ENCODE assay signal across 28 cellular contexts in the genomic region with DNA sequence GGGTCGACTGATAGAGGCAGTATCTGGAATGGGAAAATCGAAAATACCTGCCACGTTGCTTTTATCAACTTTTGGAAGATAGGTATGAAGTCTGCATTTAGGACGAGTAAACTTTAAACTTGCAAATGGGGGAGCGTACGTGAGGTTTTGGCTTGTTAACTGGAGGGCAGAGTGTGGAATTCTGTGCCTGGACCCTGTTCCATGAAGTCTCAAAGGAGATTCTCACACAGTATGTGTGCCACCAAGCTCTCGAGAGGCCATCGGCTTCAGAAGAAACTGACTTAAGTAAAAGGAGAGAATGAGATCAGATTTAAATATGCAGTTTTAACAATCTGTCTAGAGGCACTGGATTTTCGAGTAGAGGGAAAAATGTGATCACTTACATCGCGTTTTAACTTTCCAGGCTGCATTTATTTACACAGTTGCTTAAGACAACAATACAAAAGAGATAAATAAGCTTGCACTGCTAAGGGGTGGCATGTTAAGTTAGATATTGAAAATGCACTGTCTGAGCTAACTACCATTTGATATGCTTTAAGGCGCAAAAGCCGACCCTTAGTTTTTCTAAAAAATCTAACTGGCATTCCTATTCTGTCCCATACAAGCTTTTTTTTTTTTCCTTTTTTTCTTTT.
DNase-seq lines count a peak whose midpoint lies in the region; ATAC-seq, FAIRE-seq and TF ChIP-seq lines count a peak whose summit lies in the region.
"Had no signal": no experiment of that assay in that cellular context is flagged by ENCODE, and none has a peak within 500 bp of the region (broad histone marks: within the 10 kb centered on the region; RNA-seq: fewer than 3 reads in every experiment).

No MANE protein-coding gene starts in this region.

- no peaks in the 10 kb centered on the region for H3K27me3 ChIP-seq in fibroblast of lung (ENCODE audit: control insufficient read depth, insufficient read depth, low read length)
- no peaks in the 10 kb centered on the region for H3K27me3 ChIP-seq in neuronal stem cell (ENCODE audit: control insufficient read depth in 3 of 3, insufficient read depth in 3 of 3, low read depth in 1 of 3, low read length in 3 of 3)
- H3K27me3 ChIP-seq: ovary had no signal

- H3K18ac ChIP-seq in neuronal stem cell (ENCODE audit: low read length): no peak overlapping the region

- FAIRE-seq in A549 (lab: Jason Lieb, UNC): no peak
- FAIRE-seq: D721Med, K562 had no signal

- no peak overlapping the region for H3K4me3 ChIP-seq in A549
- H3K4me3 ChIP-seq in HEK293 (ENCODE audit: low read depth, low read length): no peak overlapping the region
- H3K4me3 ChIP-seq in fibroblast of lung (replicated peaks in 1 of 4; ENCODE audit: control extremely low read depth in 1 of 4, insufficient read depth in 1 of 4, low read depth in 3 of 4, low read length in 4 of 4): no peak overlapping the region
- no peak overlapping the region for H3K4me3 ChIP-seq in neuronal stem cell (ENCODE audit: low read length in 2 of 2)
- H3K4me3 ChIP-seq: dorsolateral prefrontal cortex, K562, lung, ovary had no signal

- H3K36me3 ChIP-seq in HEK293 (ENCODE audit: control insufficient read depth in 2 of 2, insufficient read depth in 1 of 2, low read length in 2 of 2) (no peaks in the 10 kb centered on the region), fibroblast of lung (ENCODE audit: control insufficient read depth, insufficient read depth, low read length) (no peaks in the 10 kb centered on the region), neuronal stem cell (replicated peaks in 1 of 2; ENCODE audit: control insufficient read depth in 2 of 2, insufficient read depth in 2 of 2, low read length in 2 of 2) (no peaks in the 10 kb centered on the region)
- H3K36me3 ChIP-seq: ovary had no signal

- H2BK15ac ChIP-seq in neuronal stem cell (ENCODE audit: low read length): no peak overlapping the region

- TF ChIP-seq POLR2A in A549 (IDR thresholded peaks at IDR 0.05; ENCODE audit: low read length): no peak

- CTCF ChIA-PET in A549 (lab: Yijun Ruan, JAX) (interaction anchor here (0.7 to 15.1 kb wide), 4 partner anchors 396 to 523 kb away, joined by 3 to 461 read pairs (median 4); a partner anchor contains a TSS), HEK293 (lab: Yijun Ruan, JAX) (interaction anchor here (1.0 to 6.7 kb wide), 2 partner anchors 409 to 623 kb away, joined by 3 to 88 read pairs; no protein-coding TSS in a partner anchor)

- no peak for ATAC-seq in A549
- ATAC-seq: activated CD8-positive, alpha-beta T cell treated with anti-CD3 and anti-CD28 coated beads for 36 hours; K562; sciatic nerve had no signal

- H3K4me2 ChIP-seq in A549 (peak overlapping the region; percentile 62), fibroblast of lung (ENCODE audit: extremely low read depth, insufficient read depth, low read length) (peak overlapping the region; percentile 8), neuronal stem cell (ENCODE audit: insufficient read depth, low read length, poor library complexity, severe bottlenecking) (no peak overlapping the region)
- H3K4me2 ChIP-seq: SK-N-SH had no signal

- no peaks in the 10 kb centered on the region for H4K20me1 ChIP-seq in fibroblast of lung (ENCODE audit: control insufficient read depth, extremely low read depth, insufficient read depth, low read length)

- no peak overlapping the region for H3K9ac ChIP-seq in fibroblast of lung (ENCODE audit: insufficient read depth, low read length)
- H3K9ac ChIP-seq in neuronal stem cell (ENCODE audit: low read depth, low read length, poor library complexity): no peak overlapping the region
- H3K9ac ChIP-seq: SK-N-SH had no signal

- TF ChIP-seq CTCF in A549 (IDR thresholded peaks at IDR 0.05): no peak
- no peak for TF ChIP-seq CTCF in HEK293 (tag by site-specific recombination; IDR thresholded peaks at IDR 0.05)
- TF ChIP-seq CTCF in fibroblast of lung (conservative IDR thresholded peaks at IDR 0.05 in 1 of 2, IDR thresholded peaks at IDR 0.05 in 1 of 2; ENCODE audit: low read depth in 1 of 2, low read length in 2 of 2): no peak

- H4K8ac ChIP-seq in neuronal stem cell (ENCODE audit: low read depth, low read length): no peak overlapping the region

- H3K4me1 ChIP-seq in A549 (peaks cover 62% of the 10 kb centered on the region), HEK293 (ENCODE audit: control insufficient read depth, insufficient read depth, low read length) (peaks cover 10% of the 10 kb centered on the region), fibroblast of lung (ENCODE audit: control insufficient read depth, extremely low read depth, insufficient read depth, low read length) (peaks cover 16% of the 10 kb centered on the region), neuronal stem cell (ENCODE audit: control insufficient read depth in 2 of 2, insufficient read depth in 1 of 2, low read depth in 1 of 2, low read length in 2 of 2) (peaks cover 21 to 29% of the 10 kb centered on the region in 2 donors)

- no peak overlapping the region for H2AK5ac ChIP-seq in neuronal stem cell (ENCODE audit: low read depth, low read length)

- TF ChIP-seq RAD21 in A549 (conservative IDR thresholded peaks at IDR 0.05 in 1 of 2, IDR thresholded peaks at IDR 0.05 in 1 of 2): no peak

- POLR2A ChIA-PET in A549 (lab: Yijun Ruan, JAX): interaction anchor here (1.5 kb wide), 1 partner anchor 402 kb away, joined by 4 read pairs; no protein-coding TSS in a partner anchor
- POLR2A ChIA-PET in HEK293 (lab: Yijun Ruan, JAX): no interaction called here

- no peak overlapping the region for H3K23ac ChIP-seq in neuronal stem cell (ENCODE audit: low read depth, low read length, poor library complexity)

- WGBS in A549 (ENCODE audit: missing lambda C conversion rate): 44% methylated on average over 13 of the region's 13 CpGs
- WGBS in neuronal stem cell (ENCODE audit: extremely low coverage in 2 of 2, insufficient read length in 2 of 2, insufficient replicate concordance in 1 of 2), 2 donors: no CpG with 5 or more reads among the region's 13 CpGs

- no peak for TF ChIP-seq EP300 in A549 (IDR thresholded peaks at IDR 0.05)

- H3K79me2 ChIP-seq in fibroblast of lung (ENCODE audit: control insufficient read depth, insufficient read depth, low read length): no peaks in the 10 kb centered on the region

- no peak overlapping the region for H3K14ac ChIP-seq in neuronal stem cell (ENCODE audit: low read length)

- DNase-seq in A549 (ENCODE audit: low read depth in 1 of 2, low spot score in 1 of 2) (peak in 1 of 2 experiments; percentile 10), fibroblast of lung (ENCODE audit: low read depth in 2 of 2) (no peak), neuronal stem cell (ENCODE audit: low spot score) (no peak), T-helper 9 cell (no peak), SHP77 treated with DMSO at 0.1 percent for 48 hours (lab: John Stamatoyannopoulos, UW) (no peak), NCI-H2081 treated with DMSO at 0.1 percent for 48 hours (lab: John Stamatoyannopoulos, UW) (no peak)
- no peak for DNase-seq in activated naive CD4-positive, alpha-beta T cell (lab: John Stamatoyannopoulos, UW)
- DNase-seq: ACHN; activated B cell treated with CpG ODN at 0.5 μM for 24 hours; activated CD8-positive, alpha-beta T cell treated with anti-CD3 and anti-CD28 coated beads for 36 hours; activated gamma-delta T cell treated with Interleukin-2 at 50 U/mL for 16 hours; amygdala; caudate nucleus; dorsolateral prefrontal cortex; EL; HCEC 1CT; islet precursor cell; NCI-H1436; NCI-H524; ovary; SK-N-SH; stimulated activated CD8-positive, alpha-beta memory T cell treated with anti-CD3 and anti-CD28 coated beads, Interleukin-4, amount 100 ng/mL, for 48 hours had no signal

- H2BK5ac ChIP-seq in neuronal stem cell (ENCODE audit: low read length): no peak overlapping the region

- no peaks in the 10 kb centered on the region for H3K79me1 ChIP-seq in neuronal stem cell (ENCODE audit: low read depth, low read length)

- H2BK120ac ChIP-seq in neuronal stem cell (ENCODE audit: low read depth, low read length): no peak overlapping the region

- no peak overlapping the region for H3K4ac ChIP-seq in neuronal stem cell (ENCODE audit: low read length)

- peak overlapping the region; percentile 47 to 54; a peak in 5 of 6 replicates for H3K27ac ChIP-seq in A549
- H3K27ac ChIP-seq in HEK293 (ENCODE audit: extremely low read depth, low read depth, low read length): no peak overlapping the region
- no peak overlapping the region for H3K27ac ChIP-seq in fibroblast of lung (ENCODE audit: insufficient read depth, low read length)
- peak overlapping the region; percentile 44 for H3K27ac ChIP-seq in neuronal stem cell (replicated peaks; ENCODE audit: low read length)
- H3K27ac ChIP-seq: C4-2B had no signal

- H4K91ac ChIP-seq in neuronal stem cell (ENCODE audit: low read depth, low read length, poor library complexity): no peak overlapping the region

- H3K9me3 ChIP-seq in A549: no peaks in the 10 kb centered on the region
- no peaks in the 10 kb centered on the region for H3K9me3 ChIP-seq in HEK293 (ENCODE audit: control insufficient read depth, insufficient read depth, low read depth, low read length)
- no peaks in the 10 kb centered on the region for H3K9me3 ChIP-seq in fibroblast of lung (ENCODE audit: control insufficient read depth, insufficient read depth, low read depth, low read length)
- H3K9me3 ChIP-seq in neuronal stem cell (replicated peaks in 1 of 2; ENCODE audit: control insufficient read depth in 2 of 2, insufficient read depth in 1 of 2, low read depth in 1 of 2, low read length in 2 of 2): no peaks in the 10 kb centered on the region
- H3K9me3 ChIP-seq: ovary, SK-N-SH had no signal

- no peak overlapping the region for H2AFZ ChIP-seq in fibroblast of lung (ENCODE audit: low read length)
- H2AFZ ChIP-seq in neuronal stem cell (ENCODE audit: low read length): no peak overlapping the region

- H2BK12ac ChIP-seq in neuronal stem cell (ENCODE audit: low read length): no peak overlapping the region

TF ChIP-seq in A549, 52 proteins besides CTCF, POLR2A, EP300 and RAD21:
- no peak for TF ChIP-seq GATA3 (IDR thresholded peaks at IDR 0.05; ENCODE audit: borderline replicate concordance)
- TF ChIP-seq RARB (CRISPR knock-in tag; IDR thresholded peaks at IDR 0.05): no peak
- no peak for TF ChIP-seq HOXB13 (CRISPR knock-in tag; IDR thresholded peaks at IDR 0.05; ENCODE audit: low read depth)
TF ChIP-seq in A549: peak in this region for 0.

TF ChIP-seq in HEK293, 187 proteins besides CTCF, POLR2A, EP300 and RAD21 (continues in another document):
- no peak for TF ChIP-seq ZNF248 (tag by site-specific recombination; IDR thresholded peaks at IDR 0.05)

Comparison
In these comparisons a context has a peak if more than half of its experiments do, and no peak if none do; other contexts are left out.
1. H3K27ac ChIP-seq: peak in A549 (2 of 2) and neuronal stem cell (single experiment); none in HEK293 (single experiment) and fibroblast of lung (single experiment).